Comparison of ENCODE assay signal across 5 cellular contexts in the genomic region with DNA sequence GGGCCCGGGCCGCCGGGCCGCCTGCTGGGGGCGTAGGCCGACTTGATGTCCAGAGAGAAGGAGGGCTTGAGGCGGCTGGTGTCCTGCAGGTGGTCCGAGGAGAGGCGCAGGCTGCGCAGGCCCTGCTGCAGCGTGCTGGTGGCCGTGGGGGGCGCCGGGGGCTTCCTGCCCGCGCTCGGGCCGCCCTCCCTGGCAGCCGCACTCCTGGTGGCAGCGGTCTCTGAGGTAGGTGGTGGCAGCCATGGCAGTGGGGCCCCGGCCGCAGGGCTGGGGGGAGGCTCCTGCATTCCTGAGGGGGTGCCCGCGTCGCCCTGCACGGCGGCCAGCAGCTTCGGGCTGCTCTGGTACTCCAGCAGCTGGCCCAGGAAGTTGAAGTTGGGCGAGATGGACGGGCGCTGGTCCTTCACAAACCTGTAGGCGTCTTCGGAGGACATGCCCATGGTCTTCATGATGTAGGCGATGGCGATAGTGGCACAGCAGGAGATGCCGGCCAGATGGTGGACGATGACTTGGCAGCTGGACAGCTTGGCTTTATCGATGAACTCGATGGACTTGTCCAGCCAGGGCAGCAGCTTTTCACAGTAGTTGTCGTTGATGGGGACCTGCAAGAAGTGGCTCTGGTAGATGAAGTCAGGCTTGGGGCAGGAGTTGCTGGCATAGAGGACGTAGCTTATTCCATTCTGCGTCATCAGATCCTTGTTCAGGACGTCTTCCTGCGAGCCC.
DNase-seq lines count a peak whose midpoint lies in the region; ATAC-seq, FAIRE-seq and TF ChIP-seq lines count a peak whose summit lies in the region.
"Not testable (repeated sequence)": the region's sequence is repeated elsewhere in the genome, so short reads cannot be mapped to it uniquely, and the experiment has no call there.

No MANE protein-coding gene starts in this region.

- not testable (repeated sequence) for H3K9me3 Mint-ChIP-seq in stimulated activated naive CD8-positive, alpha-beta T cell treated with anti-CD3 and anti-CD28 coated beads, Interleukin-15, amount 100 ng/mL, for 72 hours

- not testable (repeated sequence) for H3K27ac Mint-ChIP-seq in stimulated activated naive CD8-positive, alpha-beta T cell treated with anti-CD3 and anti-CD28 coated beads, Interleukin-15, amount 100 ng/mL, for 72 hours

- DNase-seq in kidney, result peak; percentile 18
- DNase-seq in lower lobe of right lung; stimulated activated naive CD8-positive, alpha-beta T cell treated with anti-CD3 and anti-CD28 coated beads, Interleukin-15, amount 100 ng/mL, for 72 hours: not testable (repeated sequence)
- peak; percentile 55 for DNase-seq in posterior vena cava (ENCODE audit: low spot score)

- intact Hi-C loops in kidney (cut with DNase I); lower lobe of right lung (cut with DNase I); posterior vena cava (cut with DNase I): not testable (repeated sequence)

- H3K4me1 Mint-ChIP-seq in stimulated activated naive CD8-positive, alpha-beta T cell treated with anti-CD3 and anti-CD28 coated beads, Interleukin-15, amount 100 ng/mL, for 72 hours, result not testable (repeated sequence)

- not testable (repeated sequence) for H3K9ac ChIP-seq in kidney (ENCODE audit: low read length in 2 of 2)

- not testable (repeated sequence) for H3K9me3 ChIP-seq in kidney (ENCODE audit: control insufficient read depth in 1 of 2, low read length in 2 of 2); lower lobe of right lung

- FAIRE-seq in kidney (lab: Jason Lieb, UNC), result not testable (repeated sequence)

- not testable (repeated sequence) for TF ChIP-seq CTCF in kidney (IDR thresholded peaks at IDR 0.05; ENCODE audit: borderline replicate concordance, extremely low read depth, insufficient read depth); lower lobe of right lung (IDR thresholded peaks at IDR 0.05)

- H3K4me3 ChIP-seq in kidney (ENCODE audit: low read length in 2 of 2); lower lobe of right lung: not testable (repeated sequence)

- H3K36me3 ChIP-seq in kidney (ENCODE audit: control insufficient read depth in 1 of 2, insufficient read depth in 2 of 2, low read length in 2 of 2); lower lobe of right lung: not testable (repeated sequence)

- not testable (repeated sequence) for H3K4me3 Mint-ChIP-seq in stimulated activated naive CD8-positive, alpha-beta T cell treated with anti-CD3 and anti-CD28 coated beads, Interleukin-15, amount 100 ng/mL, for 72 hours

- not testable (repeated sequence) for H3K27me3 ChIP-seq in lower lobe of right lung (ENCODE audit: low read depth)

- peak; percentile 15 for ATAC-seq in esophagus mucosa
- ATAC-seq in lower lobe of right lung, result peak; percentile 9
- ATAC-seq in stimulated activated naive CD8-positive, alpha-beta T cell treated with anti-CD3 and anti-CD28 coated beads, Interleukin-15, amount 100 ng/mL, for 72 hours, result peak; percentile 67

- not testable (repeated sequence) for H3K4me1 ChIP-seq in kidney (ENCODE audit: control insufficient read depth in 1 of 2, insufficient read depth in 1 of 2, low read depth in 1 of 2, low read length in 2 of 2); lower lobe of right lung

- not testable (repeated sequence) for H3K27ac ChIP-seq in kidney (ENCODE audit: low read depth in 2 of 2, low read length in 2 of 2); lower lobe of right lung

- not testable (repeated sequence) for H3K27me3 Mint-ChIP-seq in stimulated activated naive CD8-positive, alpha-beta T cell treated with anti-CD3 and anti-CD28 coated beads, Interleukin-15, amount 100 ng/mL, for 72 hours

Comparison
In these comparisons a context has a peak if more than half of its experiments do, and no peak if none do; other contexts are left out.
1. ATAC-seq: peak in every context shown above with its lines; median percentile 67 in stimulated activated naive CD8-positive, alpha-beta T cell treated with anti-CD3 and anti-CD28 coated beads, Interleukin-15, amount 100 ng/mL, for 72 hours; 15 in esophagus mucosa; 9 in lower lobe of right lung.